ENCODE assay signal across 7 cellular contexts in genomic region chr5:35651002-35651756, GRCh38. TPM values are rescaled to one million over a fixed set of nuclear protein-coding genes. Genes with fewer than 3 reads are reported as not detected.
DNase-seq lines count a peak whose midpoint lies in the region; ATAC-seq and TF ChIP-seq lines count a peak whose summit lies in the region.

No MANE protein-coding gene starts in this region.

- H3K4me1 Mint-ChIP-seq in brain, result no peaks in the 10 kb centered on the region

- no peaks in the 10 kb centered on the region for H3K9me3 Mint-ChIP-seq in brain

- no peak overlapping the region for H3K27ac Mint-ChIP-seq in brain

- peaks cover 3% of the 10 kb centered on the region for H3K36me3 Mint-ChIP-seq in brain

- peak; percentile 59; the same call in 1 of the 2 replicates for TF ChIP-seq CTCF in GM12874 (IDR thresholded peaks at IDR 0.05; ENCODE audit: insufficient read depth, low read depth, low read length)
- peak; percentile 53 to 55 for TF ChIP-seq CTCF in brain (conservative IDR thresholded peaks at IDR 0.05)

- ATAC-seq in stimulated activated naive CD8-positive, alpha-beta T cell treated with anti-CD3 and anti-CD28 coated beads, Interleukin-15, Interleukin-2, amounts not matched to agents 100 U/mL and 50 U/mL, for 24 hours, result peak; percentile 87

- DNase-seq in HPDE6-E6E7 (ENCODE audit: extremely low spot score) (peak; percentile 15), T-helper 9 cell (peak; percentile 41), medulla oblongata (ENCODE audit: extremely low spot score) (peak; percentile 62), cardiac septum (ENCODE audit: low spot score) (no peak)
- peak; percentile 59 for DNase-seq in stimulated activated naive CD8-positive, alpha-beta T cell treated with anti-CD3 and anti-CD28 coated beads, Interleukin-15, Interleukin-2, amounts not matched to agents 100 U/mL and 50 U/mL, for 24 hours

- no peaks in the 10 kb centered on the region for H3K27me3 Mint-ChIP-seq in brain

- no peak overlapping the region for H3K4me3 Mint-ChIP-seq in brain

- intact Hi-C loops in cardiac septum (cut with DNase I), result no loop called here

RNA-seq across cellular contexts. Expression of gene SPEF2, which starts 33.5 kb away (rescaled TPM):
- polyA plus RNA-seq in brain (ENCODE audit: insufficient read depth, low read depth, low replicate concordance), result 0.19 TPM
- total RNA-seq in cardiac septum, result 2.2 TPM
